19 cellular contexts compared by ENCODE assay signal in the genomic region with DNA sequence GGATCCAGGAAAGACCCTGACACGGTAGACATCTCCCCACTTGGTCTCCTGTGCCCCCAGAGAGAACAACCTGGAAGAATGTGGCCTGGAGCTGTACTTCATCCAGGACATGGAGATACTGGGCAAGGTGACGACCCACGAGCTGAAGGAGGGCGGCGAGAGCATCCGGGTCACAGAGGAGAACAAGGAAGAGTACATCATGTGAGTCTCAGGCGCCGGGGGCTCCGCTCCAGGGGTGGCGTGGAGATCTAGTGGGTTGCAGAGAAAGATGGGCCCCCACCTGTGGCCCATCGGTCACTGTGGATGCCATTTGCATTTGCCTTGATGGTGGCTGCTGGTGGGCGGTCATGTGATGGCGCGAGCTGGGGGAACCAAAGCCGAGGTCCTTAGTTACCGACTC. TPM values are rescaled to one million over a fixed set of nuclear protein-coding genes. Genes with fewer than 3 reads are reported as not detected.
DNase-seq lines count a peak whose midpoint lies in the region; ATAC-seq and TF ChIP-seq lines count a peak whose summit lies in the region.
"Had no signal": no experiment of that assay in that cellular context is flagged by ENCODE, and none has a peak within 500 bp of the region (broad histone marks: within the 10 kb centered on the region; RNA-seq: fewer than 3 reads in every experiment).

No MANE protein-coding gene starts in this region.

- H3K36me3 ChIP-seq in H7 (replicated peaks; ENCODE audit: control insufficient read depth, insufficient read depth, low read length): peaks cover 3% of the 10 kb centered on the region
- H3K36me3 ChIP-seq in thoracic aorta: peaks cover 80% of the 10 kb centered on the region

- DNase-seq in H7 (peak; percentile 26), chondrocyte (ENCODE audit: low spot score) (peak; percentile 77), mesenteric fat pad (ENCODE audit: low spot score) (peak; percentile 73), thoracic aorta (ENCODE audit: low spot score) (no peak), LoVo (ENCODE audit: low spot score) (no peak)
- DNase-seq in stimulated activated CD4-positive, alpha-beta T cell treated with anti-CD3 and anti-CD28 coated beads, Interleukin-4, amount 100 ng/mL, for 4 hours: no peak
- DNase-seq: CD4-positive, alpha-beta T cell; Kasumi-1; MV-4-11; NCI-H2029; NCI-H446; NCI-H524 treated with DMSO at 0.1 percent for 48 hours; NCI-H774; NK-92 treated with Interleukin-12 subunit alpha and Interleukin-12 subunit beta, amount 100 ng/mL, for 24 hours; PC-3 had no signal

- peaks cover 50% of the 10 kb centered on the region for H3K36me3 Mint-ChIP-seq in chondrocyte (ENCODE audit: low read depth)

- no peak overlapping the region for H3K27ac Mint-ChIP-seq in chondrocyte (ENCODE audit: unreplicated experiment)
- H3K27ac Mint-ChIP-seq: CD4-positive, alpha-beta T cell had no signal

- H3K9me3 Mint-ChIP-seq in chondrocyte (ENCODE audit: low read depth): no peaks in the 10 kb centered on the region
- H3K9me3 Mint-ChIP-seq: CD4-positive, alpha-beta T cell had no signal

- no peaks in the 10 kb centered on the region for H3K27me3 Mint-ChIP-seq in chondrocyte (ENCODE audit: low read depth)
- H3K27me3 Mint-ChIP-seq: CD4-positive, alpha-beta T cell had no signal

- peaks cover 24 to 97% of the 10 kb centered on the region in 2 donors for H3K4me1 ChIP-seq in thoracic aorta (ENCODE audit: control insufficient read depth in 1 of 2, low read depth in 2 of 2)
- H3K4me1 ChIP-seq: SJSA1 had no signal

- no peaks in the 10 kb centered on the region for H3K9me3 ChIP-seq in thoracic aorta
- H3K9me3 ChIP-seq: BLaER1 treated with 17β-estradiol and CSF1 and Interleukin-3, amounts not matched to agents 10 nM and 100 nM; SJSA1 had no signal

- TF ChIP-seq CTCF in chondrocyte (IDR thresholded peaks at IDR 0.05) (no peak), thoracic aorta (IDR thresholded peaks at IDR 0.05) (no peak)

- peak overlapping the region; percentile 96 for H3K27ac ChIP-seq in thoracic aorta
- H3K27ac ChIP-seq: SJSA1 had no signal

- no peak overlapping the region for H3K4me3 Mint-ChIP-seq in chondrocyte (ENCODE audit: unreplicated experiment)
- H3K4me3 Mint-ChIP-seq: CD4-positive, alpha-beta T cell had no signal

- no peaks in the 10 kb centered on the region for H3K4me1 Mint-ChIP-seq in chondrocyte (ENCODE audit: low read depth)

- H3K4me3 ChIP-seq in H7 (ENCODE audit: insufficient read depth, low read depth, low read length): no peak overlapping the region
- no peak overlapping the region for H3K4me3 ChIP-seq in thoracic aorta
- H3K4me3 ChIP-seq: BLaER1 treated with 17β-estradiol and CSF1 and Interleukin-3, amounts not matched to agents 10 nM and 100 nM; K562; SJSA1 had no signal

- ATAC-seq in thoracic aorta (ENCODE audit: insufficient number of reproducible peaks, low FRiP score, low read depth) (no peak), HG03097 (IDR thresholded peaks at IDR 0.05; ENCODE audit: low FRiP score, unreplicated experiment) (no peak)
- ATAC-seq: K562, PC-3 had no signal

- H3K27me3 ChIP-seq in H7 (ENCODE audit: control insufficient read depth, insufficient read depth, low read length) (no peaks in the 10 kb centered on the region), thoracic aorta (replicated peaks; ENCODE audit: insufficient read depth) (no peaks in the 10 kb centered on the region)
- H3K27me3 ChIP-seq: BLaER1 treated with 17β-estradiol and CSF1 and Interleukin-3, amounts not matched to agents 10 nM and 100 nM; SJSA1 had no signal

RNA-seq across cellular contexts. Expression of gene CLEC18A, which starts 14.9 kb away (rescaled TPM):
- total RNA-seq in H7 (2014; rRNA removed; shearing (Covaris generic)): 0.63 TPM in 1 of 2 replicates, not detected in the other
- total RNA-seq in chondrocyte (3.5 to 4.5 TPM (median 4.3 TPM) in 3 replicates), mesenteric fat pad (0.61 TPM), thoracic aorta (10 to 100 TPM; 12.4 to 21.9 TPM)
- total RNA-seq: SJSA1 had no signal

Comparison
In these comparisons a context has a peak if more than half of its experiments do, and no peak if none do; other contexts are left out.
1. DNase-seq: peak in H7 (single experiment), chondrocyte (single experiment) and mesenteric fat pad (single experiment); none in thoracic aorta (single experiment), stimulated activated CD4-positive, alpha-beta T cell treated with anti-CD3 and anti-CD28 coated beads, Interleukin-4, amount 100 ng/mL, for 4 hours (0 of 2) and LoVo (single experiment).